In the genomic region with DNA sequence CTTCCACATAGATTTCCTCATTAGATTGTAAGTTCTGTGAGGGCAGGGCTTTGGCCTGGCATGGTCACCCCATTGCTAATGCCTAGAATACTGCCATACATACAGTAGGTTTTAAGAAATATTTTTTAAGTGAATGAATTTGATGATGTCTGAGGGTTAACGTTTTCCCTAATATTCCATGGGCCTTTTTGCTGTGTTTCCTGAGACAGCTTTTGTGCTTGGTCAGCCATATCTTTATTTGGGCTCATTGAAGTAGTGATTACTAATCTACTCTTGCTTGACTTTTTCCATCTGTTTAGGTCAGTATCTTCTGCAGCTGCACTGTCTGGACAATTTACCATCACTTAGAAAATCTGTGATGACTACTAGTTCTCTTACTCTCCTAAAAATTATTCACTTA, we compare ENCODE assay signal across 1 cellular context.
TF ChIP-seq lines count a peak whose summit lies in the region.

No MANE protein-coding gene starts in this region.

TF ChIP-seq in endothelial cell of umbilical vein, 7 proteins besides CTCF, POLR2A, EP300 and RAD21 (continued from another document):
- TF ChIP-seq GATA2 (IDR thresholded peaks at IDR 0.05; ENCODE audit: insufficient read depth, insufficient read length, low read depth, low read length) (no peak), JUN (IDR thresholded peaks at IDR 0.05; ENCODE audit: borderline replicate concordance, insufficient read depth, insufficient read length, low read depth) (no peak), FOS (IDR thresholded peaks at IDR 0.05; ENCODE audit: borderline replicate concordance, insufficient read depth, low read length) (no peak), MYC (IDR thresholded peaks at IDR 0.05; ENCODE audit: low read depth, low read length) (no peak)
- TF ChIP-seq, protein P1, sequence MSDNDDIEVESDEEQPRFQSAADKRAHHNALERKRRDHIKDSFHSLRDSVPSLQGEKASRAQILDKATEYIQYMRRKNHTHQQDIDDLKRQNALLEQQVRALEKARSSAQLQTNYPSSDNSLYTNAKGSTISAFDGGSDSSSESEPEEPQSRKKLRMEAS (IDR thresholded peaks at IDR 0.05; ENCODE audit: insufficient read depth, insufficient read length) = no peak
